In the genomic region with DNA sequence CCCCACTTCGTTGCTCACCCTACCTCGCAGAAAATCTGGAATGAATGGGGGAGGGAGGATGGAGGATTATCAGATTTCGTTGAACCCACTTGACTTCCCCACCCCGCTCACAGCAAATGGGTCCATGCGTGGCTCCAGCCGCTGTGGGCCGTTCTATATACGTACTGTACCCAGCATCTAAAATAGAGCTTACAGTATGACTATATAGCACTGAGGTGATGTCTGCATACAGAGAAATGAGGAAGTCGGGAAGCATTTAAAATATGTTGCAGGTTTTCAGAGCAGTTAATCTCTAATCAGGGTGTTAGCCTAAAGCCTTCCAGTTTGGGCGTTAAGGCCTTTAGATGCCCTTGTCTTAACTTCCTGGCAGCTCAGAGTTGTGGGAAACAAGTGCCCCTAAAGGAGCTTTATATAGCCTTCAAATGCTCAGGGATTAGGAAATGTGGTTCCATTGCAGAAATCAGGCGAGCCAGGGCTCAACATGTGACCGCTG, we compare ENCODE assay signal across 2 cellular contexts.
TF ChIP-seq lines count a peak whose summit lies in the region.

No MANE protein-coding gene starts in this region.

TF ChIP-seq in HCT116, 20 proteins besides CTCF, POLR2A, EP300 and RAD21:
- TF ChIP-seq, protein P1, sequence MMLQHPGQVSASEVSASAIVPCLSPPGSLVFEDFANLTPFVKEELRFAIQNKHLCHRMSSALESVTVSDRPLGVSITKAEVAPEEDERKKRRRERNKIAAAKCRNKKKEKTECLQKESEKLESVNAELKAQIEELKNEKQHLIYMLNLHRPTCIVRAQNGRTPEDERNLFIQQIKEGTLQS (IDR thresholded peaks at IDR 0.05): no peak
- TF ChIP-seq FOSL1 (IDR thresholded peaks at IDR 0.05; ENCODE audit: low read depth) (no peak), EGR1 (IDR thresholded peaks at IDR 0.05; ENCODE audit: low read depth) (no peak), ELF1 (IDR thresholded peaks at IDR 0.05; ENCODE audit: borderline replicate concordance, low read depth) (no peak), POLR2AphosphoS5 (IDR thresholded peaks at IDR 0.05; ENCODE audit: low read depth, low read length) (no peak), TCF7L2 (IDR thresholded peaks at IDR 0.05; ENCODE audit: borderline replicate concordance, extremely low read depth, insufficient read depth, insufficient read length) (no peak), JUND (IDR thresholded peaks at IDR 0.05) (no peak)
- TF ChIP-seq, protein P2, sequence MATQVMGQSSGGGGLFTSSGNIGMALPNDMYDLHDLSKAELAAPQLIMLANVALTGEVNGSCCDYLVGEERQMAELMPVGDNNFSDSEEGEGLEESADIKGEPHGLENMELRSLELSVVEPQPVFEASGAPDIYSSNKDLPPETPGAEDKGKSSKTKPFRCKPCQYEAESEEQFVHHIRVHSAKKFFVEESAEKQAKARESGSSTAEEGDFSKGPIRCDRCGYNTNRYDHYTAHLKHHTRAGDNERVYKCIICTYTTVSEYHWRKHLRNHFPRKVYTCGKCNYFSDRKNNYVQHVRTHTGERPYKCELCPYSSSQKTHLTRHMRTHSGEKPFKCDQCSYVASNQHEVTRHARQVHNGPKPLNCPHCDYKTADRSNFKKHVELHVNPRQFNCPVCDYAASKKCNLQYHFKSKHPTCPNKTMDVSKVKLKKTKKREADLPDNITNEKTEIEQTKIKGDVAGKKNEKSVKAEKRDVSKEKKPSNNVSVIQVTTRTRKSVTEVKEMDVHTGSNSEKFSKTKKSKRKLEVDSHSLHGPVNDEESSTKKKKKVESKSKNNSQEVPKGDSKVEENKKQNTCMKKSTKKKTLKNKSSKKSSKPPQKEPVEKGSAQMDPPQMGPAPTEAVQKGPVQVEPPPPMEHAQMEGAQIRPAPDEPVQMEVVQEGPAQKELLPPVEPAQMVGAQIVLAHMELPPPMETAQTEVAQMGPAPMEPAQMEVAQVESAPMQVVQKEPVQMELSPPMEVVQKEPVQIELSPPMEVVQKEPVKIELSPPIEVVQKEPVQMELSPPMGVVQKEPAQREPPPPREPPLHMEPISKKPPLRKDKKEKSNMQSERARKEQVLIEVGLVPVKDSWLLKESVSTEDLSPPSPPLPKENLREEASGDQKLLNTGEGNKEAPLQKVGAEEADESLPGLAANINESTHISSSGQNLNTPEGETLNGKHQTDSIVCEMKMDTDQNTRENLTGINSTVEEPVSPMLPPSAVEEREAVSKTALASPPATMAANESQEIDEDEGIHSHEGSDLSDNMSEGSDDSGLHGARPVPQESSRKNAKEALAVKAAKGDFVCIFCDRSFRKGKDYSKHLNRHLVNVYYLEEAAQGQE (IDR thresholded peaks at IDR 0.05; ENCODE audit: low read depth): no peak

TF ChIP-seq in HepG2, 621 proteins besides CTCF, POLR2A, EP300 and RAD21:
- TF ChIP-seq, protein P3, sequence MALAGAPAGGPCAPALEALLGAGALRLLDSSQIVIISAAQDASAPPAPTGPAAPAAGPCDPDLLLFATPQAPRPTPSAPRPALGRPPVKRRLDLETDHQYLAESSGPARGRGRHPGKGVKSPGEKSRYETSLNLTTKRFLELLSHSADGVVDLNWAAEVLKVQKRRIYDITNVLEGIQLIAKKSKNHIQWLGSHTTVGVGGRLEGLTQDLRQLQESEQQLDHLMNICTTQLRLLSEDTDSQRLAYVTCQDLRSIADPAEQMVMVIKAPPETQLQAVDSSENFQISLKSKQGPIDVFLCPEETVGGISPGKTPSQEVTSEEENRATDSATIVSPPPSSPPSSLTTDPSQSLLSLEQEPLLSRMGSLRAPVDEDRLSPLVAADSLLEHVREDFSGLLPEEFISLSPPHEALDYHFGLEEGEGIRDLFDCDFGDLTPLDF (CRISPR knock-in tag; IDR thresholded peaks at IDR 0.05): no peak
- TF ChIP-seq, protein P4, sequence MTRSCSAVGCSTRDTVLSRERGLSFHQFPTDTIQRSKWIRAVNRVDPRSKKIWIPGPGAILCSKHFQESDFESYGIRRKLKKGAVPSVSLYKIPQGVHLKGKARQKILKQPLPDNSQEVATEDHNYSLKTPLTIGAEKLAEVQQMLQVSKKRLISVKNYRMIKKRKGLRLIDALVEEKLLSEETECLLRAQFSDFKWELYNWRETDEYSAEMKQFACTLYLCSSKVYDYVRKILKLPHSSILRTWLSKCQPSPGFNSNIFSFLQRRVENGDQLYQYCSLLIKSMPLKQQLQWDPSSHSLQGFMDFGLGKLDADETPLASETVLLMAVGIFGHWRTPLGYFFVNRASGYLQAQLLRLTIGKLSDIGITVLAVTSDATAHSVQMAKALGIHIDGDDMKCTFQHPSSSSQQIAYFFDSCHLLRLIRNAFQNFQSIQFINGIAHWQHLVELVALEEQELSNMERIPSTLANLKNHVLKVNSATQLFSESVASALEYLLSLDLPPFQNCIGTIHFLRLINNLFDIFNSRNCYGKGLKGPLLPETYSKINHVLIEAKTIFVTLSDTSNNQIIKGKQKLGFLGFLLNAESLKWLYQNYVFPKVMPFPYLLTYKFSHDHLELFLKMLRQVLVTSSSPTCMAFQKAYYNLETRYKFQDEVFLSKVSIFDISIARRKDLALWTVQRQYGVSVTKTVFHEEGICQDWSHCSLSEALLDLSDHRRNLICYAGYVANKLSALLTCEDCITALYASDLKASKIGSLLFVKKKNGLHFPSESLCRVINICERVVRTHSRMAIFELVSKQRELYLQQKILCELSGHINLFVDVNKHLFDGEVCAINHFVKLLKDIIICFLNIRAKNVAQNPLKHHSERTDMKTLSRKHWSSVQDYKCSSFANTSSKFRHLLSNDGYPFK (CRISPR knock-in tag; IDR thresholded peaks at IDR 0.05; ENCODE audit: borderline replicate concordance): 0 out of 2 replicates have a peak, but pooled peaks have one; percentile 22
- TF ChIP-seq KMT2B (CRISPR knock-in tag; IDR thresholded peaks at IDR 0.05) (peak; percentile 8; the same call in 1 of the 2 replicates), ZNF430 (CRISPR knock-in tag; IDR thresholded peaks at IDR 0.05) (peak; percentile 41; the same call in 1 of the 2 replicates)
